Comparison of ENCODE assay signal across 10 cellular contexts in the genomic region with DNA sequence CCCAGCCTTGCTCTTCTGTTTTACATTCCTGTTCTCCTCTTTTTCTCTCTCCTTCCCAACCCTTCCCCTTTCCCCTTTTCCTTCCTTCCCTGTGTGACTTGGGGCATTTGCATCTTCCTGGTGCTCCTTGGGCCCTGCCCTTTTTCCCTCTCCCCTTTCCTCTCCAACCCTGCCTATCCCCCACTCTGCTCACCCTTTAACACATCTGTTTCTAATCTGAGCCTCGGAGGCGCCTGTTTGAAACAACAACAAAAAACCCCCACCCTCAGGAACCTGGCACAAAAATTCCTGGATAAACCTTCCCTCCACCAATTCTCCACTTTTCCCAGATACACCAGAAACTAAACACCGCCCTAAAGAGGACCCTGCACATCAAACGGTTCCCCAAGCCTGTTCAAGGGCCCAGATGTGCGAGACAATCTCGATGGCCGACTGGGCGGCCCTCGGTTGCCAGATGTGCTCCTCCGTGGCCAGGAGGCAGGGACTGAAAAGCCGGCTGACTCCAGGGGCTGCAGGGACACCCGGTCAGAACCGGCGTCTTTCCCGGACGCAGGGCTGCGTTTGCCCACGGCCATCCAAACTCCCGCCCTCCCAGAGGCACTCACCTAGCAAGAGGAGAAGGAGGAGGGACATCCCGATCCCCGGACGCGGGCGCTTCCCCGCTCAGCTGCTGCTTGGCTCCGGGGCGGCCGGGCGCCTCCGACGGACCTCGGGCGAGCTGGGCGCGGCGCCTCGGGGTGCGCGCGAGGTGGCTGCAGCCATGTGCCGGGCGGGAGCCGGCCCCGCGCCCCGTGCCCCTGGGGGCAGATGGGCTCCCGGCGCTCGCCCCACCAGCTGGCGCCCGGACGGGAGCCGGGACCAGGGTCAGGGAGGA. TPM values are rescaled to one million over a fixed set of nuclear protein-coding genes. Genes with fewer than 3 reads are reported as not detected.
DNase-seq lines count a peak whose midpoint lies in the region; ATAC-seq and TF ChIP-seq lines count a peak whose summit lies in the region.
"Had no signal": no experiment of that assay in that cellular context is flagged by ENCODE, and none has a peak within 500 bp of the region (broad histone marks: within the 10 kb centered on the region; RNA-seq: fewer than 3 reads in every experiment).

No MANE protein-coding gene starts in this region.

- H3K27me3 ChIP-seq in spleen (replicated peaks in 1 of 7): peaks cover 0 to 70% (median 27%) of the 10 kb centered on the region in 7 donors

- TF ChIP-seq POLR2A in spleen (IDR thresholded peaks at IDR 0.05): no peak

- TF ChIP-seq CTCF in WTC11 (IDR thresholded peaks at IDR 0.05): no peak
- TF ChIP-seq CTCF in spleen (IDR thresholded peaks at IDR 0.05 in 8 of 11, conservative IDR thresholded peaks at IDR 0.05 in 3 of 11): no peak

- POLR2A ChIA-PET in WTC11 (lab: Charles Lee): interaction anchor here (1.3 to 1.5 kb wide), 2 partner anchors 10 to 132 kb away, joined by 4 to 9 read pairs; a partner anchor contains a TSS

- H3K27ac Mint-ChIP-seq in WTC11: peak overlapping the region; percentile 82

- H3K9me3 Mint-ChIP-seq in WTC11: no peaks in the 10 kb centered on the region
- H3K9me3 Mint-ChIP-seq: T-helper 1 cell treated with Interleukin-12 subunit alpha and Interleukin-12 subunit beta and Interleukin-4 antibody, amounts not matched to agents 30 μg/mL and 1 μg/mL, for 36 hours had no signal

- peak; percentile 34 for ATAC-seq in WTC11
- ATAC-seq in GM19351 (IDR thresholded peaks at IDR 0.05; ENCODE audit: unreplicated experiment): no peak

- intact Hi-C loops in spleen (cut with DNase I; ENCODE audit: low total_unique reads): no loop called here

- WGBS in spleen, 5 donors: 5 to 10% (median 8%) methylated on average over 45 to 53 of the region's 53 CpGs

- H3K4me3 ChIP-seq in iPS-11a (ENCODE audit: low read depth, low read length): peak overlapping the region; percentile 69
- H3K4me3 ChIP-seq in spleen: peak overlapping the region; percentile 16 to 67 (median 33)

- peaks cover 8 to 36% (median 19%) of the 10 kb centered on the region in 6 donors for H3K4me1 ChIP-seq in spleen

- H3K4me3 Mint-ChIP-seq in WTC11: peak overlapping the region; percentile 91

- H3K27me3 Mint-ChIP-seq in WTC11 (ENCODE audit: low read depth): peaks cover 24% of the 10 kb centered on the region

- H3K36me3 Mint-ChIP-seq in WTC11: peaks cover 4% of the 10 kb centered on the region
- H3K36me3 Mint-ChIP-seq: CD4-positive, CD25-positive, alpha-beta regulatory T cell had no signal

- DNase-seq in NCI-H82 (lab: John Stamatoyannopoulos, UW): peak; percentile 23
- no peak for DNase-seq in NCI-H82 treated with DMSO at 0.1 percent for 48 hours (lab: John Stamatoyannopoulos, UW; ENCODE audit: unreplicated experiment)
- peak; percentile 73 for DNase-seq in WTC11 (ENCODE audit: low spot score)
- no peak for DNase-seq in spleen
- DNase-seq in SKM-1 (lab: John Stamatoyannopoulos, UW; ENCODE audit: unreplicated experiment): no peak
- no peak for DNase-seq in NCI-H1436 treated with DMSO at 0.1 percent for 48 hours (lab: John Stamatoyannopoulos, UW)
- DNase-seq: CD4-positive, CD25-positive, alpha-beta regulatory T cell had no signal

- peak overlapping the region in 7 of 8 donors; percentile 24 to 80 (median 67) for H3K27ac ChIP-seq in spleen

- H3K4me1 Mint-ChIP-seq in WTC11: peaks cover 55% of the 10 kb centered on the region

- no peaks in the 10 kb centered on the region for H3K9me3 ChIP-seq in spleen

- no peaks in the 10 kb centered on the region for H3K36me3 ChIP-seq in spleen

- CTCF ChIA-PET in WTC11 (lab: Charles Lee): interaction anchor here (0.6 to 1.7 kb wide), 6 partner anchors 8 to 92 kb away, joined by 3 to 4 read pairs (median 4); no protein-coding TSS in a partner anchor

TF ChIP-seq in WTC11, 78 proteins besides CTCF, POLR2A, EP300 and RAD21 (continues in another document):
- no peak for TF ChIP-seq ZNF396 (CRISPR knock-in tag; IDR thresholded peaks at IDR 0.05; ENCODE audit: borderline replicate concordance)
- TF ChIP-seq TP53 (CRISPR knock-in tag; IDR thresholded peaks at IDR 0.05): peak; percentile 41; the same call in 1 of the 2 replicates
- TF ChIP-seq, protein P1, sequence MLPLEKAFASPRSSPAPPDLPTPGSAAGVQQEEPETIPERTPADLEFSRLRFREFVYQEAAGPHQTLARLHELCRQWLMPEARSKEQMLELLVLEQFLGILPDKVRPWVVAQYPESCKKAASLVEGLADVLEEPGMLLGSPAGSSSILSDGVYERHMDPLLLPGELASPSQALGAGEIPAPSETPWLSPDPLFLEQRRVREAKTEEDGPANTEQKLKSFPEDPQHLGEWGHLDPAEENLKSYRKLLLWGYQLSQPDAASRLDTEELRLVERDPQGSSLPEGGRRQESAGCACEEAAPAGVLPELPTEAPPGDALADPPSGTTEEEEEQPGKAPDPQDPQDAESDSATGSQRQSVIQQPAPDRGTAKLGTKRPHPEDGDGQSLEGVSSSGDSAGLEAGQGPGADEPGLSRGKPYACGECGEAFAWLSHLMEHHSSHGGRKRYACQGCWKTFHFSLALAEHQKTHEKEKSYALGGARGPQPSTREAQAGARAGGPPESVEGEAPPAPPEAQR (CRISPR knock-in tag; IDR thresholded peaks at IDR 0.05): no peak
- TF ChIP-seq, protein P2, sequence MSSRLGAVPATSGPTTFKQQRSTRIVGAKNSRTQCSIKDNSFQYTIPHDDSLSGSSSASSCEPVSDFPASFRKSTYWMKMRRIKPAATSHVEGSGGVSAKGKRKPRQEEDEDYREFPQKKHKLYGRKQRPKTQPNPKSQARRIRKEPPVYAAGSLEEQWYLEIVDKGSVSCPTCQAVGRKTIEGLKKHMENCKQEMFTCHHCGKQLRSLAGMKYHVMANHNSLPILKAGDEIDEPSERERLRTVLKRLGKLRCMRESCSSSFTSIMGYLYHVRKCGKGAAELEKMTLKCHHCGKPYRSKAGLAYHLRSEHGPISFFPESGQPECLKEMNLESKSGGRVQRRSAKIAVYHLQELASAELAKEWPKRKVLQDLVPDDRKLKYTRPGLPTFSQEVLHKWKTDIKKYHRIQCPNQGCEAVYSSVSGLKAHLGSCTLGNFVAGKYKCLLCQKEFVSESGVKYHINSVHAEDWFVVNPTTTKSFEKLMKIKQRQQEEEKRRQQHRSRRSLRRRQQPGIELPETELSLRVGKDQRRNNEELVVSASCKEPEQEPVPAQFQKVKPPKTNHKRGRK (CRISPR knock-in tag; IDR thresholded peaks at IDR 0.05; ENCODE audit: borderline replicate concordance): no peak
- TF ChIP-seq KAT7 (CRISPR knock-in tag; IDR thresholded peaks at IDR 0.05; ENCODE audit: borderline replicate concordance): 0 out of 2 replicates have a peak, but pooled peaks have one; percentile 48
- no peak for TF ChIP-seq ESRRA (CRISPR knock-in tag; IDR thresholded peaks at IDR 0.05; ENCODE audit: borderline replicate concordance)
- TF ChIP-seq, protein P3, sequence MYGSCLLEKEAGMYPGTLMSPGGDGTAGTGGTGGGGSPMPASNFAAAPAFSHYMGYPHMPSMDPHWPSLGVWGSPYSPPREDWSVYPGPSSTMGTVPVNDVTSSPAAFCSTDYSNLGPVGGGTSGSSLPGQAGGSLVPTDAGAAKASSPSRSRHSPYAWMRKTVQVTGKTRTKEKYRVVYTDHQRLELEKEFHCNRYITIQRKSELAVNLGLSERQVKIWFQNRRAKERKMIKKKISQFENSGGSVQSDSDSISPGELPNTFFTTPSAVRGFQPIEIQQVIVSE (CRISPR knock-in tag; IDR thresholded peaks at IDR 0.05; ENCODE audit: borderline replicate concordance): no peak
- TF ChIP-seq, protein P4, sequence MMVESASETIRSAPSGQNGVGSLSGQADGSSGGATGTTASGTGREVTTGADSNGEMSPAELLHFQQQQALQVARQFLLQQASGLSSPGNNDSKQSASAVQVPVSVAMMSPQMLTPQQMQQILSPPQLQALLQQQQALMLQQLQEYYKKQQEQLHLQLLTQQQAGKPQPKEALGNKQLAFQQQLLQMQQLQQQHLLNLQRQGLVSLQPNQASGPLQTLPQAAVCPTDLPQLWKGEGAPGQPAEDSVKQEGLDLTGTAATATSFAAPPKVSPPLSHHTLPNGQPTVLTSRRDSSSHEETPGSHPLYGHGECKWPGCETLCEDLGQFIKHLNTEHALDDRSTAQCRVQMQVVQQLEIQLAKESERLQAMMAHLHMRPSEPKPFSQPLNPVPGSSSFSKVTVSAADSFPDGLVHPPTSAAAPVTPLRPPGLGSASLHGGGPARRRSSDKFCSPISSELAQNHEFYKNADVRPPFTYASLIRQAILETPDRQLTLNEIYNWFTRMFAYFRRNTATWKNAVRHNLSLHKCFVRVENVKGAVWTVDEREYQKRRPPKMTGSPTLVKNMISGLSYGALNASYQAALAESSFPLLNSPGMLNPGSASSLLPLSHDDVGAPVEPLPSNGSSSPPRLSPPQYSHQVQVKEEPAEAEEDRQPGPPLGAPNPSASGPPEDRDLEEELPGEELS (CRISPR knock-in tag; IDR thresholded peaks at IDR 0.05): peak; percentile 58; the same call in 1 of the 2 replicates
- peak; percentile 96 for TF ChIP-seq FOXP1 (CRISPR knock-in tag; IDR thresholded peaks at IDR 0.05; ENCODE audit: borderline replicate concordance)
- TF ChIP-seq, protein P5, sequence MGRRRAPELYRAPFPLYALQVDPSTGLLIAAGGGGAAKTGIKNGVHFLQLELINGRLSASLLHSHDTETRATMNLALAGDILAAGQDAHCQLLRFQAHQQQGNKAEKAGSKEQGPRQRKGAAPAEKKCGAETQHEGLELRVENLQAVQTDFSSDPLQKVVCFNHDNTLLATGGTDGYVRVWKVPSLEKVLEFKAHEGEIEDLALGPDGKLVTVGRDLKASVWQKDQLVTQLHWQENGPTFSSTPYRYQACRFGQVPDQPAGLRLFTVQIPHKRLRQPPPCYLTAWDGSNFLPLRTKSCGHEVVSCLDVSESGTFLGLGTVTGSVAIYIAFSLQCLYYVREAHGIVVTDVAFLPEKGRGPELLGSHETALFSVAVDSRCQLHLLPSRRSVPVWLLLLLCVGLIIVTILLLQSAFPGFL (CRISPR knock-in tag; IDR thresholded peaks at IDR 0.05; ENCODE audit: borderline replicate concordance): no peak

RNA-seq across cellular contexts. Expression of a gene that starts 0.5 kb away (rescaled TPM):
- total RNA-seq in WTC11 (2021) (14.3 to 20.0 TPM (median 18.2 TPM) in 3 replicates), spleen (10 to 100 TPM in 6 of 7 donors, 1 to 10 TPM in 1; 8.5 to 36.5 (median 21.1) TPM)
- 1 to 10 TPM; 3.1 to 4.1 (median 3.6) TPM for polyA plus RNA-seq in spleen

Comparison
In these comparisons a context has a peak if more than half of its experiments do, and no peak if none do; other contexts are left out.
1. DNase-seq: peak in NCI-H82 (single experiment) and WTC11 (single experiment); none in NCI-H82 treated with DMSO at 0.1 percent for 48 hours (single experiment), spleen (single experiment), SKM-1 (single experiment) and NCI-H1436 treated with DMSO at 0.1 percent for 48 hours (single experiment).